Comparison of ENCODE assay signal across 8 cellular contexts in the genomic region with DNA sequence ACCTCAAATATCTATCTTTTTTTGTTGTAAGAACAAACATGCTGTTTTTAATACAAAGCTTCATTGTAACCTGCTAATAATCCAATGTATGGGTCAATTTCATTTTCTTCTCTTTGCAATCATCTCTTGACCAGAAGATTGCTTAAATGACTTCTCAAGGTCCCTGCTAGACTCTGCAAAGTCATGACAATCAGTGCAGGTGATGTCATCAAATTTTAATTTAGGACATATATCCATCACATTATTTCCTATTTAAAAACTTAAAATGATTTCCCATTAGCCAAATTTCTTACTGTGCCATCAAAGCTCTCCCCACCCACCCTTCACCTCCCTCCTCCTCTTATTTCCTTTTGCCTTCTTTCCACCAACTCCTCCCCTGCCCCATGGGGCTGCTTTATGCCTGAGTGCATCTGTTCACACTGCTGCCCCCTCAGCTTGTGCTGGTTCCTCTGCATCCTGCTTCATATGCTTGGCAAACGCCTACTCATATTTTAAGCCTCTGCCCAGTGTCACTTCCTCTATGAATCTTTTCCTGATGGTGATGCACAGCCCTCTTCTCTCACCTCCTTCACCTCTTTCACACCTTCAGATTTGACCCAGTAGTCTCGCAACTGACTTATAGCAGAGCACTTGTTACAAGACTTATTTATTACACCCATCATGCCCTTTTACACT. TPM values are rescaled to one million over a fixed set of nuclear protein-coding genes. Genes with fewer than 3 reads are reported as not detected.
DNase-seq lines count a peak whose midpoint lies in the region; ATAC-seq, FAIRE-seq and TF ChIP-seq lines count a peak whose summit lies in the region.

No MANE protein-coding gene starts in this region.

- H3K27ac Mint-ChIP-seq in MCF 10A (ENCODE audit: low read depth, unreplicated experiment), result no peak overlapping the region

- H3K9ac ChIP-seq in GM12878 (ENCODE audit: control insufficient read depth, insufficient read depth, low read length), result no peak overlapping the region

- no peaks in the 10 kb centered on the region for H3K4me1 Mint-ChIP-seq in MCF 10A (ENCODE audit: insufficient read depth, unreplicated experiment)

- H3K36me3 ChIP-seq in GM12878 (ENCODE audit: control insufficient read depth in 2 of 2, insufficient read depth in 2 of 2, low read length in 1 of 2) (peaks cover 30 to 54% of the 10 kb centered on the region in 2 experiments), MG63 (no peaks in the 10 kb centered on the region), vagina (no peaks in the 10 kb centered on the region)

- H3K27me3 Mint-ChIP-seq in MCF 10A (ENCODE audit: insufficient read depth, unreplicated experiment), result peaks cover 32% of the 10 kb centered on the region

- CTCF ChIA-PET in GM10248 (lab: Yijun Ruan, JAX), result interaction anchor here (0.9 to 2.5 kb wide), 2 partner anchors 12 to 56 kb away, joined by 3 to 11 read pairs; no protein-coding TSS in a partner anchor
- CTCF ChIA-PET in GM12878 (lab: Yijun Ruan, JAX), result interaction anchor here (1.0 to 8.5 kb wide), 6 partner anchors 14 to 55 kb away, joined by 3 to 85 read pairs (median 3); no protein-coding TSS in a partner anchor
- CTCF ChIA-PET in MCF 10A (lab: Yijun Ruan, JAX), result interaction anchor here (0.6 kb wide), 1 partner anchor 93 kb away, joined by 3 read pairs; no protein-coding TSS in a partner anchor

- peak; percentile 31 for DNase-seq in GM10248 (ENCODE audit: extremely low spot score)
- DNase-seq in GM12878 (ENCODE audit: low read depth, low spot score), result peak; percentile 95
- no peak for DNase-seq in MG63
- DNase-seq in vagina (ENCODE audit: extremely low spot score in 2 of 2), result no peak
- DNase-seq in MCF 10A (ENCODE audit: unreplicated experiment), result no peak

- ATAC-seq in GM19452 (IDR thresholded peaks at IDR 0.05; ENCODE audit: unreplicated experiment) (peak; percentile 65), HG03558 (IDR thresholded peaks at IDR 0.05; ENCODE audit: extremely low read depth, unreplicated experiment) (peak; percentile 23), GM12878 (peak; percentile 74), HG03280 (IDR thresholded peaks at IDR 0.05; ENCODE audit: unreplicated experiment) (no peak)

- peak overlapping the region; percentile 46; the same call in 1 of the 2 replicates for H3K4me2 ChIP-seq in GM12878 (ENCODE audit: control insufficient read depth, insufficient read depth)

- H3K4me3 ChIP-seq in GM12878 (no peak overlapping the region), MG63 (no peak overlapping the region), vagina (no peak overlapping the region)

- H3K4me3 Mint-ChIP-seq in MCF 10A (ENCODE audit: unreplicated experiment), result no peak overlapping the region

- no peak for TF ChIP-seq RAD21 in GM12878 (IDR thresholded peaks at IDR 0.05; ENCODE audit: insufficient read depth, low read depth, low read length)

- FAIRE-seq in GM12878 (lab: Jason Lieb, UNC), result peak; percentile 68

- WGBS in GM12878 (ENCODE audit: insufficient coverage, insufficient replicate concordance, low lambda C conversion rate, missing lambda C conversion rate), result 6% methylated on average over 2 of the region's 2 CpGs

- peak; percentile 59 for TF ChIP-seq POLR2A in GM12878 (IDR thresholded peaks at IDR 0.05; ENCODE audit: low read depth, low read length)
- TF ChIP-seq POLR2A in vagina (IDR thresholded peaks at IDR 0.05), result no peak

- TF ChIP-seq CTCF in GM10248 (IDR thresholded peaks at IDR 0.05; ENCODE audit: control extremely low read depth, extremely low read depth, low read depth, missing control alignments) (no peak), GM12878 (IDR thresholded peaks at IDR 0.05 in 2 of 3, conservative IDR thresholded peaks at IDR 0.05 in 1 of 3; ENCODE audit: control insufficient read depth in 2 of 3, extremely low read depth in 1 of 3, insufficient read depth in 1 of 3, low read depth in 3 of 3, low read length in 3 of 3) (peak in 1 of 3 experiments; percentile 11; a peak in 1 of 6 replicates), vagina (IDR thresholded peaks at IDR 0.05) (no peak), MCF 10A (IDR thresholded peaks at IDR 0.05; ENCODE audit: unreplicated experiment) (no peak)

- H3K4me1 ChIP-seq in GM12878 (ENCODE audit: control insufficient read depth, insufficient read depth, low read length) (peaks cover 88% of the 10 kb centered on the region), vagina (no peaks in the 10 kb centered on the region)

- no peaks in the 10 kb centered on the region for H4K20me1 ChIP-seq in GM12878 (ENCODE audit: control insufficient read depth, insufficient read depth)

- SMC1A ChIA-PET in GM12878 (lab: Charles Lee; ENCODE audit: uncharacterized antibody, unreplicated experiment), result interaction anchor here (0.6 to 15.8 kb wide), 11 partner anchors 6 to 200 kb away, joined by 3 to 259 read pairs (median 17); no protein-coding TSS in a partner anchor

- RAD21 ChIA-PET in GM12878 (lab: Charles Lee; ENCODE audit: unreplicated experiment), result interaction anchor here (1.0 to 14.3 kb wide), 6 partner anchors 12 to 56 kb away, joined by 3 to 211 read pairs (median 30); partner anchors contain the start of gene PLEK

- no peaks in the 10 kb centered on the region; the same call in 2 of the 3 replicates for H3K9me3 ChIP-seq in GM12878 (replicated peaks; ENCODE audit: control insufficient read depth, insufficient read depth, low read length)
- no peaks in the 10 kb centered on the region for H3K9me3 ChIP-seq in MG63
- no peaks in the 10 kb centered on the region for H3K9me3 ChIP-seq in vagina

- in situ Hi-C loops in GM12878 (cut with MboI), result loop anchor here (25.0 kb wide), 1 partner anchor 1727 kb away; no protein-coding TSS in a partner anchor

- peak overlapping the region; percentile 90 for H3K27ac ChIP-seq in GM12878 (ENCODE audit: control insufficient read depth, insufficient read depth)
- H3K27ac ChIP-seq in vagina, result no peak overlapping the region

- POLR2A ChIA-PET in GM10248 (lab: Yijun Ruan, JAX) (no interaction called here), GM12878 (lab: Charles Lee) (interaction anchor here (1.2 to 9.4 kb wide), 4 partner anchors 12 to 22 kb away, joined by 3 to 71 read pairs (median 28); partner anchors contain the start of gene PLEK), MCF 10A (lab: Yijun Ruan, JAX) (interaction anchor here (0.6 kb wide), 1 partner anchor 42 kb away, joined by 3 read pairs; no protein-coding TSS in a partner anchor)

- no peak overlapping the region for H2AFZ ChIP-seq in GM12878 (ENCODE audit: control insufficient read depth, low read depth, low read length)

- intact Hi-C loops in GM12878 (cut with micrococcal nuclease; ENCODE audit: unreplicated experiment), result no loop called here
- intact Hi-C loops in vagina (cut with DNase I), result no loop called here
- intact Hi-C loops in MCF 10A (cut with micrococcal nuclease), result no loop called here

- H3K27me3 ChIP-seq in GM12878 (replicated peaks in 1 of 2; ENCODE audit: control insufficient read depth in 2 of 2, insufficient read depth in 2 of 2, low read length in 1 of 2) (no peaks in the 10 kb centered on the region), MG63 (peaks cover 7% of the 10 kb centered on the region; the same call in 1 of the 2 replicates), vagina (no peaks in the 10 kb centered on the region)

- no TSS peak for BruUV-seq in GM12878 (replicated peaks; lab: Mats Ljungman, UMichigan)
- BruUV-seq in MCF 10A (replicated peaks; lab: Mats Ljungman, UMichigan), result no TSS peak

- H3K9me3 Mint-ChIP-seq in MCF 10A (ENCODE audit: unreplicated experiment), result no peaks in the 10 kb centered on the region

- peaks cover 77% of the 10 kb centered on the region for H3K79me2 ChIP-seq in GM12878 (ENCODE audit: control insufficient read depth, insufficient read depth, low read length)

- peak; percentile 62 to 81; a peak in 2 of 4 replicates for TF ChIP-seq EP300 in GM12878 (IDR thresholded peaks at IDR 0.05; ENCODE audit: borderline replicate concordance in 1 of 2, control insufficient read depth in 1 of 2, low read depth in 2 of 2, low read length in 2 of 2)

- H3K36me3 Mint-ChIP-seq in MCF 10A (ENCODE audit: insufficient read depth, unreplicated experiment), result no peaks in the 10 kb centered on the region

RNA-seq across cellular contexts. Expression of gene PLEK, which starts 20.3 kb away (rescaled TPM):
- total RNA-seq in GM12878 (2013; cell fraction: nucleolus; rRNA removed), result 397 and 442 TPM in 2 replicates
- total RNA-seq in GM12878 (2014; rRNA removed), result 270 and 329 TPM in 2 replicates
- 371 and 378 TPM in 2 replicates for total RNA-seq in GM12878 (2014; rRNA removed; fragmentation: Illumina TruSeq; extraction: Trizol)
- 319 and 335 TPM in 2 replicates for total RNA-seq in GM12878 (2021)
- 166 TPM for polyA plus RNA-seq in GM12878 (2011; ENCODE audit: low read depth)
- 804 and 985 TPM in 2 replicates for polyA plus RNA-seq in GM12878 (2011; rRNA removed)
- 433 and 504 TPM in 2 replicates for polyA plus RNA-seq in GM12878 (2011; cell fraction: cytosol; rRNA removed)
- polyA plus RNA-seq in GM12878 (2011; cell fraction: nucleus; rRNA removed), result 396 and 451 TPM in 2 replicates
- 204 and 209 TPM in 2 replicates for polyA plus RNA-seq in GM12878 (2012)
- polyA plus RNA-seq in GM12878 (2014; fragmentation: Illumina TruSeq; extraction: Trizol), result 466 and 545 TPM in 2 replicates
- 100 to 1,000 TPM; 410 to 617 TPM for polyA plus RNA-seq in GM12878 (2014; fragmentation: Nextera tagmentation; extraction: Ambion mirVana)
- polyA plus RNA-seq in GM12878 (2014; rRNA removed), result 283 and 353 TPM in 2 replicates
- polyA plus RNA-seq in GM12878 (2016; fragmentation: Nextera tagmentation; extraction: Ambion mirVana), result 100 to 1,000 TPM; 229 to 238 TPM
- 394 and 411 TPM in 2 replicates for polyA minus RNA-seq in GM12878 (2011; rRNA and poly(A)+ RNA removed)
- polyA minus RNA-seq in GM12878 (2011; cell fraction: cytosol; rRNA and poly(A)+ RNA removed), result 150 and 184 TPM in 2 replicates
- 97.7 and 128 TPM in 2 replicates for polyA minus RNA-seq in GM12878 (2011; cell fraction: nucleus; rRNA and poly(A)+ RNA removed)
- total RNA-seq in MG63 (2014; rRNA removed; shearing (Covaris generic); ENCODE audit: low replicate concordance), result not detected in 2 replicates
- 4.4 TPM for total RNA-seq in vagina
- total RNA-seq in MCF 10A (2022), result not detected in 2 replicates

Comparison
In these comparisons a context has a peak if more than half of its experiments do, and no peak if none do; other contexts are left out.
1. DNase-seq: peak in GM10248 (single experiment) and GM12878 (single experiment); none in MG63 (single experiment), vagina (0 of 2) and MCF 10A (single experiment).
2. RNA of gene PLEK, which starts 20.3 kb away (total RNA-seq): 270 to 442 TPM in GM12878; 4.4 TPM in vagina (single experiment), not detected in MCF 10A and not detected in MG63; every median in the first group is over 10 times any median in the second.